Comparison of ENCODE assay signal across 24 cellular contexts in the genomic region with DNA sequence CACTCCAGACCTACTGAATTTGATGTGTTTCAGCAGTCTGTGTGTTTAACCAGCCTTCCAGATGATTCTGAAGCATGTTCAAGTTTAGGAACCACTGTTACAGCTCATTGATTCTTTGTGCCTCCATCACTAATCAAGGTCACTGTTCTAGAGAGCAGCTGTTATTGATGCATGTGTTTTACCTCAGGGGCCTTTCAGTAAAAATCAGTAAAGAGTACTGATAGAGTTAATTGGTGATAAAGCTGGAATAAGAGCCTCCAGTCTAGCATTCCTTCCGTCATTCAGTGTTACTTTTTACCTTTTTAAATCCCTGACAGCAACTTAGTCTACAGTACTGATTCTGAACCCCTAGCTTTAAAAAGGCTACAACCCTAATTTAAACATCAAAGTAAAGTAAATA. TPM values are rescaled to one million over a fixed set of nuclear protein-coding genes. Genes with fewer than 3 reads are reported as not detected.
DNase-seq lines count a peak whose midpoint lies in the region; ATAC-seq and TF ChIP-seq lines count a peak whose summit lies in the region.
"Had no signal": no experiment of that assay in that cellular context is flagged by ENCODE, and none has a peak within 500 bp of the region (broad histone marks: within the 10 kb centered on the region; RNA-seq: fewer than 3 reads in every experiment).

No MANE protein-coding gene starts in this region.

- peaks cover 36% of the 10 kb centered on the region for H3K4me1 Mint-ChIP-seq in activated naive CD8-positive, alpha-beta T cell treated with anti-CD3 and anti-CD28 coated beads for 36 hours
- peaks cover 0 to 11% of the 10 kb centered on the region in 2 donors for H3K4me1 Mint-ChIP-seq in natural killer cell treated with Interleukin-12 subunit alpha and Interleukin-12 subunit beta and Interleukin-15 and Interleukin-18, amount 100 ng/mL, for 72 hours (ENCODE audit: low read depth in 2 of 2)

- no peak for DNase-seq in A673 (ENCODE audit: low spot score)
- no peak for DNase-seq in SK-N-MC (ENCODE audit: low read depth, low spot score)
- no peak for DNase-seq in dorsolateral prefrontal cortex
- DNase-seq in activated naive CD8-positive, alpha-beta T cell treated with anti-CD3 and anti-CD28 coated beads for 36 hours = no peak
- no peak for DNase-seq in natural killer cell treated with Interleukin-12 subunit alpha and Interleukin-12 subunit beta and Interleukin-15 and Interleukin-18, amount 100 ng/mL, for 72 hours (ENCODE audit: low spot score)
- DNase-seq: CD4-positive, CD25-positive, alpha-beta regulatory T cell; EL; GF-D8; KG1; NCI-H1694; NCI-H2081; NCI-H2171; NCI-H345; NCI-H524; NCI-H774; NK-92 treated with Interleukin-12 subunit alpha and Interleukin-12 subunit beta, amount 100 ng/mL, for 24 hours; SJCRH30 had no signal

- peak overlapping the region; percentile 68 for H3K27ac ChIP-seq in A673 (ENCODE audit: low read depth, low read length, poor library complexity, severe bottlenecking)
- 0 out of 2 replicates have a peak overlapping the region, but pooled peaks have one; percentile 30 for H3K27ac ChIP-seq in SK-N-MC
- peak overlapping the region in 53 of 59 donors; percentile 8 to 100 (median 85) for H3K27ac ChIP-seq in dorsolateral prefrontal cortex
- H3K27ac ChIP-seq in parathyroid adenoma = no peak overlapping the region
- H3K27ac ChIP-seq: SJCRH30 had no signal

- H3K4me2 ChIP-seq in parathyroid adenoma (ENCODE audit: low read length) = peak overlapping the region; percentile 45
- H3K4me2 ChIP-seq: GM23338 had no signal

- H3K4me3 ChIP-seq in A673 (ENCODE audit: low read depth, low read length, poor library complexity, severe bottlenecking) (no peak overlapping the region), SK-N-MC (no peak overlapping the region), dorsolateral prefrontal cortex (peak overlapping the region in 6 of 59 donors; percentile 3 to 30 (median 8)), parathyroid adenoma (ENCODE audit: low read depth, low read length) (no peak overlapping the region)
- H3K4me3 ChIP-seq: GM23338, HAP-1, SJCRH30 had no signal

- BruUV-seq in A673 (replicated peaks; lab: Mats Ljungman, UMichigan) = no TSS peak

- intact Hi-C loops in A673 (cut with micrococcal nuclease; ENCODE audit: unreplicated experiment) (loop anchor here (10.0 kb wide), 1 partner anchor 1530 kb away; the partner anchor contains the start of gene RAB28), dorsolateral prefrontal cortex (cut with DNase I) (no loop called here)

- peaks cover 18% of the 10 kb centered on the region for H3K36me3 Mint-ChIP-seq in activated naive CD8-positive, alpha-beta T cell treated with anti-CD3 and anti-CD28 coated beads for 36 hours
- H3K36me3 Mint-ChIP-seq in natural killer cell treated with Interleukin-12 subunit alpha and Interleukin-12 subunit beta and Interleukin-15 and Interleukin-18, amount 100 ng/mL, for 72 hours = peaks cover 6% of the 10 kb centered on the region

- POLR2A ChIA-PET in A673 (lab: Charles Lee; ENCODE audit: low non-redundant PET) = no interaction called here

- no peak overlapping the region for H3K27ac Mint-ChIP-seq in activated naive CD8-positive, alpha-beta T cell treated with anti-CD3 and anti-CD28 coated beads for 36 hours
- no peak overlapping the region for H3K27ac Mint-ChIP-seq in natural killer cell treated with Interleukin-12 subunit alpha and Interleukin-12 subunit beta and Interleukin-15 and Interleukin-18, amount 100 ng/mL, for 72 hours
- H3K27ac Mint-ChIP-seq: B cell, GM23338 had no signal

- H3K4me3 Mint-ChIP-seq in activated naive CD8-positive, alpha-beta T cell treated with anti-CD3 and anti-CD28 coated beads for 36 hours = no peak overlapping the region
- H3K4me3 Mint-ChIP-seq in natural killer cell treated with Interleukin-12 subunit alpha and Interleukin-12 subunit beta and Interleukin-15 and Interleukin-18, amount 100 ng/mL, for 72 hours = no peak overlapping the region
- H3K4me3 Mint-ChIP-seq: B cell, GM23338 had no signal

- no peaks in the 10 kb centered on the region for H3K9me3 Mint-ChIP-seq in activated naive CD8-positive, alpha-beta T cell treated with anti-CD3 and anti-CD28 coated beads for 36 hours
- no peaks in the 10 kb centered on the region for H3K9me3 Mint-ChIP-seq in natural killer cell treated with Interleukin-12 subunit alpha and Interleukin-12 subunit beta and Interleukin-15 and Interleukin-18, amount 100 ng/mL, for 72 hours
- H3K9me3 Mint-ChIP-seq: CD4-positive, CD25-positive, alpha-beta regulatory T cell; GM23338 had no signal

- H3K27me3 ChIP-seq in A673 (replicated peaks; ENCODE audit: insufficient read depth, low read depth, low read length, poor library complexity) (no peaks in the 10 kb centered on the region), dorsolateral prefrontal cortex (no peaks in the 10 kb centered on the region), parathyroid adenoma (ENCODE audit: control insufficient read depth, insufficient read depth, low read length) (no peaks in the 10 kb centered on the region)
- H3K27me3 ChIP-seq: SJCRH30 had no signal

- ATAC-seq in HG03045 (IDR thresholded peaks at IDR 0.05; ENCODE audit: unreplicated experiment) (no peak), GM21786 (IDR thresholded peaks at IDR 0.05; ENCODE audit: unreplicated experiment) (no peak)
- no peak for ATAC-seq in natural killer cell treated with Interleukin-12 subunit alpha and Interleukin-12 subunit beta and Interleukin-15 and Interleukin-18, amount 100 ng/mL, for 72 hours
- ATAC-seq: GM23338, Panc1 had no signal

- H3K9ac ChIP-seq in SK-N-MC (ENCODE audit: insufficient read length) (no peak overlapping the region), parathyroid adenoma (no peak overlapping the region)

- H3K9me3 ChIP-seq in A673 (ENCODE audit: low read depth, low read length, poor library complexity, severe bottlenecking) = no peaks in the 10 kb centered on the region
- H3K9me3 ChIP-seq in SK-N-MC (ENCODE audit: low read depth, low read length) = no peaks in the 10 kb centered on the region
- H3K9me3 ChIP-seq in parathyroid adenoma (ENCODE audit: control insufficient read depth, low read length) = no peaks in the 10 kb centered on the region
- H3K9me3 ChIP-seq: HAP-1, SJCRH30 had no signal

- H3K4me1 ChIP-seq in A673 (ENCODE audit: insufficient read depth, low read length, poor library complexity, severe bottlenecking) = peaks cover 92% of the 10 kb centered on the region
- H3K4me1 ChIP-seq in parathyroid adenoma = no peaks in the 10 kb centered on the region
- H3K4me1 ChIP-seq: SJCRH30 had no signal

- no peaks in the 10 kb centered on the region for H3K27me3 Mint-ChIP-seq in activated naive CD8-positive, alpha-beta T cell treated with anti-CD3 and anti-CD28 coated beads for 36 hours
- no peaks in the 10 kb centered on the region for H3K27me3 Mint-ChIP-seq in natural killer cell treated with Interleukin-12 subunit alpha and Interleukin-12 subunit beta and Interleukin-15 and Interleukin-18, amount 100 ng/mL, for 72 hours
- H3K27me3 Mint-ChIP-seq: B cell; CD4-positive, CD25-positive, alpha-beta regulatory T cell had no signal

- peaks cover 99% of the 10 kb centered on the region for H3K36me3 ChIP-seq in A673 (ENCODE audit: insufficient read depth, low read length, poor library complexity, severe bottlenecking)
- H3K36me3 ChIP-seq in SK-N-MC (ENCODE audit: insufficient read depth, low read length) = peaks cover 93% of the 10 kb centered on the region
- H3K36me3 ChIP-seq in parathyroid adenoma (ENCODE audit: control insufficient read depth, insufficient read depth, low read length) = no peaks in the 10 kb centered on the region
- H3K36me3 ChIP-seq: SJCRH30 had no signal

- no peaks in the 10 kb centered on the region for H3K79me2 ChIP-seq in parathyroid adenoma

- CTCF ChIA-PET in A673 (lab: Charles Lee) = no interaction called here

- H2AFZ ChIP-seq in parathyroid adenoma = no peak overlapping the region
- H2AFZ ChIP-seq: GM23338 had no signal

- TF ChIP-seq CTCF in A673 (conservative IDR thresholded peaks at IDR 0.05; ENCODE audit: low read depth, low read length) (no peak), dorsolateral prefrontal cortex (IDR thresholded peaks at IDR 0.05 in 54 of 56, conservative IDR thresholded peaks at IDR 0.05 in 2 of 56; ENCODE audit: low read depth in 1 of 56, partially characterized antibody in 56 of 56) (no peak), parathyroid adenoma (IDR thresholded peaks at IDR 0.05) (no peak)

RNA-seq across cellular contexts. Expression of gene CPEB2, which starts 12.9 kb away (rescaled TPM):
- 75.5 and 80.1 TPM in 2 replicates for total RNA-seq in A673 (2021)
- 10 to 100 TPM; 31.4 to 88.1 (median 53.3) TPM for total RNA-seq in dorsolateral prefrontal cortex
- 1 to 10 TPM; 3.0 to 4.0 TPM for total RNA-seq in activated naive CD8-positive, alpha-beta T cell treated with anti-CD3 and anti-CD28 coated beads for 36 hours
- 1 to 10 TPM; 5.4 to 8.6 TPM for total RNA-seq in natural killer cell treated with Interleukin-12 subunit alpha and Interleukin-12 subunit beta and Interleukin-15 and Interleukin-18, amount 100 ng/mL, for 72 hours
